1 cellular context compared by ENCODE assay signal in the genomic region with DNA sequence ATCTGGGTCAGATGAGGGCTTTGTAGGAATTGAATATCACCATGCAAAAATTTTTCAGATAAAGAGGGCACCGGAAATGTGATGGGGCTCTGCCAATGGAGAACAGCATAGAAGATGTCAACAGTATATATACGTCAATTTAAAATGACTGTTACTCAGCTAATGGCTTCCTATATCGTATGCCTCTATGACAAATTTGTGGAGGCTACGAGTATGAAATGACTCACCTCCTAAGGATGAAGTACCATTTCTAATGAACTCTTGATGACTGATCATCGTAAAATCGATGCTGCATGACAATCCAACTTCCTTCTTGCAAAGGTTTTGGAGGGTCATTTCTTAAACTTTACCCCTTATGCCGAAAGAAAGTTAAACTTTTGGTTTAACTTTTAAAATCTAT.
TF ChIP-seq lines count a peak whose summit lies in the region.

No MANE protein-coding gene starts in this region.

TF ChIP-seq in GM12878, 131 proteins besides CTCF, POLR2A, EP300 and RAD21 (continued from another document):
- TF ChIP-seq, protein P1, sequence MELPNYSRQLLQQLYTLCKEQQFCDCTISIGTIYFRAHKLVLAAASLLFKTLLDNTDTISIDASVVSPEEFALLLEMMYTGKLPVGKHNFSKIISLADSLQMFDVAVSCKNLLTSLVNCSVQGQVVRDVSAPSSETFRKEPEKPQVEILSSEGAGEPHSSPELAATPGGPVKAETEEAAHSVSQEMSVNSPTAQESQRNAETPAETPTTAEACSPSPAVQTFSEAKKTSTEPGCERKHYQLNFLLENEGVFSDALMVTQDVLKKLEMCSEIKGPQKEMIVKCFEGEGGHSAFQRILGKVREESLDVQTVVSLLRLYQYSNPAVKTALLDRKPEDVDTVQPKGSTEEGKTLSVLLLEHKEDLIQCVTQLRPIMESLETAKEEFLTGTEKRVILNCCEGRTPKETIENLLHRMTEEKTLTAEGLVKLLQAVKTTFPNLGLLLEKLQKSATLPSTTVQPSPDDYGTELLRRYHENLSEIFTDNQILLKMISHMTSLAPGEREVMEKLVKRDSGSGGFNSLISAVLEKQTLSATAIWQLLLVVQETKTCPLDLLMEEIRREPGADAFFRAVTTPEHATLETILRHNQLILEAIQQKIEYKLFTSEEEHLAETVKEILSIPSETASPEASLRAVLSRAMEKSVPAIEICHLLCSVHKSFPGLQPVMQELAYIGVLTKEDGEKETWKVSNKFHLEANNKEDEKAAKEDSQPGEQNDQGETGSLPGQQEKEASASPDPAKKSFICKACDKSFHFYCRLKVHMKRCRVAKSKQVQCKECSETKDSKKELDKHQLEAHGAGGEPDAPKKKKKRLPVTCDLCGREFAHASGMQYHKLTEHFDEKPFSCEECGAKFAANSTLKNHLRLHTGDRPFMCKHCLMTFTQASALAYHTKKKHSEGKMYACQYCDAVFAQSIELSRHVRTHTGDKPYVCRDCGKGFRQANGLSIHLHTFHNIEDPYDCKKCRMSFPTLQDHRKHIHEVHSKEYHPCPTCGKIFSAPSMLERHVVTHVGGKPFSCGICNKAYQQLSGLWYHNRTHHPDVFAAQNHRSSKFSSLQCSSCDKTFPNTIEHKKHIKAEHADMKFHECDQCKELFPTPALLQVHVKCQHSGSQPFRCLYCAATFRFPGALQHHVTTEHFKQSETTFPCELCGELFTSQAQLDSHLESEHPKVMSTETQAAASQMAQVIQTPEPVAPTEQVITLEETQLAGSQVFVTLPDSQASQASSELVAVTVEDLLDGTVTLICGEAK (IDR thresholded peaks at IDR 0.05; ENCODE audit: borderline replicate concordance) = no peak
- TF ChIP-seq, protein P2, sequence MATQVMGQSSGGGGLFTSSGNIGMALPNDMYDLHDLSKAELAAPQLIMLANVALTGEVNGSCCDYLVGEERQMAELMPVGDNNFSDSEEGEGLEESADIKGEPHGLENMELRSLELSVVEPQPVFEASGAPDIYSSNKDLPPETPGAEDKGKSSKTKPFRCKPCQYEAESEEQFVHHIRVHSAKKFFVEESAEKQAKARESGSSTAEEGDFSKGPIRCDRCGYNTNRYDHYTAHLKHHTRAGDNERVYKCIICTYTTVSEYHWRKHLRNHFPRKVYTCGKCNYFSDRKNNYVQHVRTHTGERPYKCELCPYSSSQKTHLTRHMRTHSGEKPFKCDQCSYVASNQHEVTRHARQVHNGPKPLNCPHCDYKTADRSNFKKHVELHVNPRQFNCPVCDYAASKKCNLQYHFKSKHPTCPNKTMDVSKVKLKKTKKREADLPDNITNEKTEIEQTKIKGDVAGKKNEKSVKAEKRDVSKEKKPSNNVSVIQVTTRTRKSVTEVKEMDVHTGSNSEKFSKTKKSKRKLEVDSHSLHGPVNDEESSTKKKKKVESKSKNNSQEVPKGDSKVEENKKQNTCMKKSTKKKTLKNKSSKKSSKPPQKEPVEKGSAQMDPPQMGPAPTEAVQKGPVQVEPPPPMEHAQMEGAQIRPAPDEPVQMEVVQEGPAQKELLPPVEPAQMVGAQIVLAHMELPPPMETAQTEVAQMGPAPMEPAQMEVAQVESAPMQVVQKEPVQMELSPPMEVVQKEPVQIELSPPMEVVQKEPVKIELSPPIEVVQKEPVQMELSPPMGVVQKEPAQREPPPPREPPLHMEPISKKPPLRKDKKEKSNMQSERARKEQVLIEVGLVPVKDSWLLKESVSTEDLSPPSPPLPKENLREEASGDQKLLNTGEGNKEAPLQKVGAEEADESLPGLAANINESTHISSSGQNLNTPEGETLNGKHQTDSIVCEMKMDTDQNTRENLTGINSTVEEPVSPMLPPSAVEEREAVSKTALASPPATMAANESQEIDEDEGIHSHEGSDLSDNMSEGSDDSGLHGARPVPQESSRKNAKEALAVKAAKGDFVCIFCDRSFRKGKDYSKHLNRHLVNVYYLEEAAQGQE (IDR thresholded peaks at IDR 0.05; ENCODE audit: low read depth, low read length) = no peak
